Comparison of ENCODE assay signal across 9 cellular contexts in the genomic region with DNA sequence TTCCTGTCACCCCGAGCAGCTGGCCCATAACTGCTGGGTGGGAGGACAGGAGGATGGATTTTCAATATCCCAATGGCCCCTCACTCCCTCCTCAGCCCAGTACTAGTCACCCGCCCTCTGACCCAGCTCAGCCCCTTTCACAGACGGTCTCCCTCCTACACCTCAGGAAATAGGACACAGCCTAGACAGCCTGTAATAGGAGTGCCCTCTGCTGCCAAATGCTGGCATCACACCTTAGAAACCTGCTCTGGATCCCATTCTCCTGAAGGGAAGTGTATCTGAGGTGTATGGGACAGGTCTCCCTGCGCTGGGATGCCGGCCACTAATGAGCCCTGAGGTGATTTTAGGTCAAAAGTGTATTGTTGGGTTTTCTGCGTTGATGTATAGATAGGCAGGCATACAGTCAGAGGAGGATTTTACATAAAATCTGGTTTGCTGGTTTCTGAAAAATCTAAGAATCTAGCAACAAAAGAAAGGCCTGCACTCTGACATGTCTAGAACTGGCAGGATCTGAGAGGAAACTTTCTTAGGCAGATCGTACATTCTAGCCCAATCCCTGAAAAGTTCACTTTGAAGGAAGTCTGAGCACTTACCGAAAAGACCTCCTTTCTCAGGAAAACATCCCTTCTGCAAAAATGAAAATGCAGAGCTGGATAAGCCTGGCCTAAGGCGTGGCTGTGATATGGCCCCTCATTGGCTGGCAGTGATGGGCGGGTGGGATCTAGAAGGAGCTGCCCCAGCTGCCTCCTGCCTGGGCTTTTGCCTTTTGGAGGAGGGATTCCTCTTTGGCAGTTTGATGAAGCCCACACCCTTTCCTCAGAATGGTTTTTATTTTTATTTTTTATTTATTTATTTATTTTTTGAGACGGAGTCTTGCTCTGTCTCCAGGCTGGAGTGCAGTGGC. TPM values are rescaled to one million over a fixed set of nuclear protein-coding genes. Genes with fewer than 3 reads are reported as not detected.
DNase-seq lines count a peak whose midpoint lies in the region; ATAC-seq and TF ChIP-seq lines count a peak whose summit lies in the region.
"Had no signal": no experiment of that assay in that cellular context is flagged by ENCODE, and none has a peak within 500 bp of the region (broad histone marks: within the 10 kb centered on the region; RNA-seq: fewer than 3 reads in every experiment).

No MANE protein-coding gene starts in this region.

- DNase-seq in AG08395 (ENCODE audit: low spot score) = peak; percentile 82
- DNase-seq in NCI-H2196 (lab: John Stamatoyannopoulos, UW; ENCODE audit: unreplicated experiment) = peak; percentile 79
- peak; percentile 24 for DNase-seq in central memory CD4-positive, alpha-beta T cell
- peak; percentile 37 to 73 for DNase-seq in left colon
- DNase-seq in stimulated activated CD4-positive, alpha-beta T cell treated with anti-CD3 and anti-CD28 coated beads, Interleukin-4, amount 100 ng/mL, for 4 hours = peak; percentile 44 to 52

- intact Hi-C loops in left colon (cut with DNase I, micrococcal nuclease) = loop anchor here in 1 of 2 donors (5.0 kb wide), 1 partner anchor 52 kb away; no protein-coding TSS in a partner anchor

- no peak overlapping the region for H3K4me3 ChIP-seq in WI38 (ENCODE audit: low read depth, low read length)
- H3K4me3 ChIP-seq: skin epidermis had no signal

- peak; percentile 89 for TF ChIP-seq CTCF in WI38 (IDR thresholded peaks at IDR 0.05; ENCODE audit: low read depth, low read length)

- peak; percentile 85 for ATAC-seq in GM18867 (IDR thresholded peaks at IDR 0.05; ENCODE audit: unreplicated experiment)
- ATAC-seq in HG03135 (IDR thresholded peaks at IDR 0.05; ENCODE audit: unreplicated experiment) = peak; percentile 57
- ATAC-seq in left colon = peak; percentile 85

RNA-seq across cellular contexts. Expression of a gene that starts 3.7 kb away (rescaled TPM):
- total RNA-seq in left colon = 1 to 10 TPM; 1.6 to 3.5 TPM

RNA-seq across cellular contexts. Expression of a gene that starts 13.1 kb away (rescaled TPM):
- not detected for total RNA-seq in left colon

RNA-seq across cellular contexts. Expression of a gene that starts 55.6 kb away (rescaled TPM):
- 10 to 100 TPM; 10.7 to 10.8 TPM for total RNA-seq in left colon

Comparison
In these comparisons a context has a peak if more than half of its experiments do, and no peak if none do; other contexts are left out.
1. DNase-seq: peak in every context shown above with its lines; median percentile 82 in AG08395; 79 in NCI-H2196; 55 in left colon; 48 in stimulated activated CD4-positive, alpha-beta T cell treated with anti-CD3 and anti-CD28 coated beads, Interleukin-4, amount 100 ng/mL, for 4 hours; 24 in central memory CD4-positive, alpha-beta T cell.